27 cellular contexts compared by ENCODE assay signal in the genomic region with DNA sequence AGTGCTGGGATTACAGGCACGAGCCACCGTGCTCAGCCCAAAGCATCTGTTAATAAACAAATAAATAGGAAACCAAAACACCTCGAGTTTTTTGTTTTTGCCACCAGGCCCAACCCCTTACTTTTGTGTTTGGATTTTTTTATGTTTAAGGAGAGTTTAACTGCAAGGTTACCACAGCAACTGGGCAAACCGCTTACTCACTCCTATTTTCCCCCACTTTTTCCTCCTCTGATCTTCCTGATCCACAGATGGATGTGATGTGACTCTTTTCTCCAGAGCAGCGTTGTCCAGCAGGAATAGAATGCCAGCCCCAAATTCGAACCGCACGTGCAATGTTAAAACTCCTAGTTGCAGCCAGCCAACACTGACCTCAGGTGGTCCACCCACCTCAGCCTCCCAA. TPM values are rescaled to one million over a fixed set of nuclear protein-coding genes. Genes with fewer than 3 reads are reported as not detected.
"Had no signal": no experiment of that assay in that cellular context is flagged by ENCODE, and none has a peak within 500 bp of the region (broad histone marks: within the 10 kb centered on the region; RNA-seq: fewer than 3 reads in every experiment).

No MANE protein-coding gene starts in this region.

- H3K9me3 Mint-ChIP-seq: activated CD4-positive, alpha-beta memory T cell treated with anti-CD3 and anti-CD28 coated beads, Interleukin-2, amount 10 ng/mL, durations not matched to agents 7 days and 5 days; activated CD4-positive, alpha-beta T cell treated with anti-CD3 and anti-CD28 coated beads, Interleukin-2, amount 10 ng/mL, durations not matched to agents 7 days and 5 days; activated naive CD4-positive, alpha-beta T cell treated with anti-CD3 and anti-CD28 coated beads, Interleukin-2, amount 10 ng/mL, durations not matched to agents 7 days and 5 days; activated naive CD8-positive, alpha-beta T cell treated with anti-CD3 and anti-CD28 coated beads, Interleukin-2, amount 10 ng/mL, durations not matched to agents 7 days and 5 days; activated T-cell treated with anti-CD3 and anti-CD28 coated beads, Interleukin-2, amount 50 U/mL, for 24 hours; WTC11 had no signal

- H3K4me3 ChIP-seq: breast epithelium, spleen, testis, transverse colon had no signal

- H3K36me3 Mint-ChIP-seq: naive B cell had no signal

- ATAC-seq: esophagus mucosa, left ventricle myocardium superior, right cardiac atrium, WTC11 had no signal

- H3K27me3 ChIP-seq: breast epithelium, testis had no signal

- H3K36me3 ChIP-seq: breast epithelium, spleen, transverse colon had no signal

- H3K27ac ChIP-seq: breast epithelium, spleen, testis, transverse colon had no signal

- H3K27ac Mint-ChIP-seq: activated CD4-positive, alpha-beta memory T cell treated with anti-CD3 and anti-CD28 coated beads, Interleukin-2, amount 10 ng/mL, durations not matched to agents 7 days and 5 days; activated CD4-positive, alpha-beta T cell treated with anti-CD3 and anti-CD28 coated beads, Interleukin-2, amount 10 ng/mL, durations not matched to agents 7 days and 5 days; activated naive CD4-positive, alpha-beta T cell treated with anti-CD3 and anti-CD28 coated beads, Interleukin-2, amount 10 ng/mL, durations not matched to agents 7 days and 5 days; activated naive CD8-positive, alpha-beta T cell treated with anti-CD3 and anti-CD28 coated beads, Interleukin-2, amount 10 ng/mL, durations not matched to agents 7 days and 5 days; activated T-cell treated with anti-CD3 and anti-CD28 coated beads, Interleukin-2, amount 50 U/mL, for 24 hours; WTC11 had no signal

- H3K4me3 Mint-ChIP-seq: activated CD4-positive, alpha-beta memory T cell treated with anti-CD3 and anti-CD28 coated beads, Interleukin-2, amount 10 ng/mL, durations not matched to agents 7 days and 5 days; activated CD4-positive, alpha-beta T cell treated with anti-CD3 and anti-CD28 coated beads, Interleukin-2, amount 10 ng/mL, durations not matched to agents 7 days and 5 days; activated naive CD4-positive, alpha-beta T cell treated with anti-CD3 and anti-CD28 coated beads, Interleukin-2, amount 10 ng/mL, durations not matched to agents 7 days and 5 days; activated naive CD8-positive, alpha-beta T cell treated with anti-CD3 and anti-CD28 coated beads, Interleukin-2, amount 10 ng/mL, durations not matched to agents 7 days and 5 days; activated T-cell treated with anti-CD3 and anti-CD28 coated beads, Interleukin-2, amount 50 U/mL, for 24 hours; WTC11 had no signal

- H3K9me3 ChIP-seq: breast epithelium, spleen, testis, transverse colon had no signal

- DNase-seq: activated CD4-positive, alpha-beta memory T cell treated with anti-CD3 and anti-CD28 coated beads, Interleukin-2, amount 10 ng/mL, durations not matched to agents 7 days and 5 days; activated CD4-positive, alpha-beta T cell treated with anti-CD3 and anti-CD28 coated beads for 1 hour; activated CD4-positive, alpha-beta T cell treated with anti-CD3 and anti-CD28 coated beads, Interleukin-2, amount 10 ng/mL, durations not matched to agents 7 days and 5 days; activated CD8-positive, alpha-beta memory T cell treated with anti-CD3 and anti-CD28 coated beads, Interleukin-2, amount 50 U/mL, for 48 hours; activated gamma-delta T cell; activated naive CD4-positive, alpha-beta T cell treated with anti-CD3 and anti-CD28 coated beads, Interleukin-2, amount 10 ng/mL, durations not matched to agents 7 days and 5 days; activated naive CD8-positive, alpha-beta T cell treated with anti-CD3 and anti-CD28 coated beads, Interleukin-2, amount 10 ng/mL, durations not matched to agents 7 days and 5 days; activated T-cell treated with anti-CD3 and anti-CD28 coated beads, Interleukin-2, amount 50 U/mL, for 24 hours; amniotic stem cell; central memory CD4-positive, alpha-beta T cell; foreskin melanocyte; kidney glomerular epithelial cell; left ventricle myocardium superior; naive B cell; occipital lobe; posterior cingulate gyrus; right cardiac atrium; spleen; stimulated activated CD4-positive, alpha-beta T cell treated with anti-CD3 and anti-CD28 coated beads, Interleukin-2, amount 100 ng/mL, for 48 hours; stimulated activated naive CD4-positive, alpha-beta T cell treated with Interleukin-2 at 50 U/mL for 16 hours; T-helper 2 cell; testis; transverse colon had no signal

RNA-seq across cellular contexts. Expression of gene PNMA8A, which starts 26.4 kb away (rescaled TPM):
- total RNA-seq: activated CD4-positive, alpha-beta memory T cell treated with anti-CD3 and anti-CD28 coated beads, Interleukin-2, amount 10 ng/mL, durations not matched to agents 7 days and 5 days; activated CD4-positive, alpha-beta T cell treated with anti-CD3 and anti-CD28 coated beads, Interleukin-2, amount 10 ng/mL, durations not matched to agents 7 days and 5 days; lung microvascular endothelial cell had no signal
